Comparison of ENCODE assay signal across 8 cellular contexts in genomic region chr3:33883538-33884203, GRCh38.
DNase-seq lines count a peak whose midpoint lies in the region; ATAC-seq and TF ChIP-seq lines count a peak whose summit lies in the region.

No MANE protein-coding gene starts in this region.

- DNase-seq in NCI-H1694 treated with DMSO at 0.1 percent for 48 hours (lab: John Stamatoyannopoulos, UW) (peak; percentile 6), amniotic epithelial cell (ENCODE audit: low read depth) (peak; percentile 19), hepatic stellate cell (ENCODE audit: low spot score) (peak; percentile 15), D341Med (ENCODE audit: low spot score) (no peak)

- peak overlapping the region; percentile 62 to 69 (median 63) for H3K9ac ChIP-seq in skeletal muscle tissue (ENCODE audit: low read depth in 1 of 3, low read length in 3 of 3)

- ATAC-seq in GM18858 (IDR thresholded peaks at IDR 0.05; ENCODE audit: unreplicated experiment) (peak; percentile 35), HG02588 (IDR thresholded peaks at IDR 0.05; ENCODE audit: unreplicated experiment) (no peak)

- H3K36me3 ChIP-seq in skeletal muscle tissue (ENCODE audit: control insufficient read depth in 3 of 3, insufficient read depth in 3 of 3, low read length in 3 of 3) = no peaks in the 10 kb centered on the region

- no peaks in the 10 kb centered on the region for H3K27me3 ChIP-seq in skeletal muscle tissue (ENCODE audit: control insufficient read depth in 3 of 3, insufficient read depth in 3 of 3, low read length in 3 of 3)

- H3K4me3 ChIP-seq in skeletal muscle tissue (ENCODE audit: low read length in 3 of 3) = peak overlapping the region; percentile 49 to 66 (median 62)

- TF ChIP-seq CTCF in C4-2B (conservative IDR thresholded peaks at IDR 0.05) = peak; percentile 82

- H3K9me3 ChIP-seq in skeletal muscle tissue (ENCODE audit: control insufficient read depth in 3 of 3, low read length in 3 of 3) = no peaks in the 10 kb centered on the region

- H3K27ac ChIP-seq in C4-2B (no peak overlapping the region), skeletal muscle tissue (ENCODE audit: low read depth, low read length) (peak overlapping the region; percentile 54)

- peaks cover 9 to 27% (median 15%) of the 10 kb centered on the region in 3 donors for H3K4me1 ChIP-seq in skeletal muscle tissue (ENCODE audit: control insufficient read depth in 3 of 3, insufficient read depth in 3 of 3, low read length in 3 of 3)
